In genomic region chr14:92109490-92109889, GRCh38 we compare ENCODE assay signal across 2 cellular contexts.
TF ChIP-seq lines count a peak whose summit lies in the region.

No MANE protein-coding gene starts in this region.

TF ChIP-seq in GM23338, 12 proteins besides CTCF, POLR2A, EP300 and RAD21:
- TF ChIP-seq ZNF331 (CRISPR knock-in tag; IDR thresholded peaks at IDR 0.05; ENCODE audit: low read depth) (no peak), JUNB (IDR thresholded peaks at IDR 0.05; ENCODE audit: unreplicated experiment) (no peak), EZH2phosphoT487 (IDR thresholded peaks at IDR 0.05; ENCODE audit: unreplicated experiment) (no peak), EZH2 (IDR thresholded peaks at IDR 0.05; ENCODE audit: low read depth, unreplicated experiment) (no peak), ZNF114 (CRISPR knock-in tag; IDR thresholded peaks at IDR 0.05) (no peak), NANOG (IDR thresholded peaks at IDR 0.05; ENCODE audit: borderline replicate concordance) (no peak), POLR2AphosphoS5 (IDR thresholded peaks at IDR 0.05; ENCODE audit: low read depth) (no peak), CREB1 (CRISPR knock-in tag; IDR thresholded peaks at IDR 0.05; ENCODE audit: low read depth) (no peak), STAT1 (IDR thresholded peaks at IDR 0.05; ENCODE audit: unreplicated experiment) (no peak)
- TF ChIP-seq, protein P1, sequence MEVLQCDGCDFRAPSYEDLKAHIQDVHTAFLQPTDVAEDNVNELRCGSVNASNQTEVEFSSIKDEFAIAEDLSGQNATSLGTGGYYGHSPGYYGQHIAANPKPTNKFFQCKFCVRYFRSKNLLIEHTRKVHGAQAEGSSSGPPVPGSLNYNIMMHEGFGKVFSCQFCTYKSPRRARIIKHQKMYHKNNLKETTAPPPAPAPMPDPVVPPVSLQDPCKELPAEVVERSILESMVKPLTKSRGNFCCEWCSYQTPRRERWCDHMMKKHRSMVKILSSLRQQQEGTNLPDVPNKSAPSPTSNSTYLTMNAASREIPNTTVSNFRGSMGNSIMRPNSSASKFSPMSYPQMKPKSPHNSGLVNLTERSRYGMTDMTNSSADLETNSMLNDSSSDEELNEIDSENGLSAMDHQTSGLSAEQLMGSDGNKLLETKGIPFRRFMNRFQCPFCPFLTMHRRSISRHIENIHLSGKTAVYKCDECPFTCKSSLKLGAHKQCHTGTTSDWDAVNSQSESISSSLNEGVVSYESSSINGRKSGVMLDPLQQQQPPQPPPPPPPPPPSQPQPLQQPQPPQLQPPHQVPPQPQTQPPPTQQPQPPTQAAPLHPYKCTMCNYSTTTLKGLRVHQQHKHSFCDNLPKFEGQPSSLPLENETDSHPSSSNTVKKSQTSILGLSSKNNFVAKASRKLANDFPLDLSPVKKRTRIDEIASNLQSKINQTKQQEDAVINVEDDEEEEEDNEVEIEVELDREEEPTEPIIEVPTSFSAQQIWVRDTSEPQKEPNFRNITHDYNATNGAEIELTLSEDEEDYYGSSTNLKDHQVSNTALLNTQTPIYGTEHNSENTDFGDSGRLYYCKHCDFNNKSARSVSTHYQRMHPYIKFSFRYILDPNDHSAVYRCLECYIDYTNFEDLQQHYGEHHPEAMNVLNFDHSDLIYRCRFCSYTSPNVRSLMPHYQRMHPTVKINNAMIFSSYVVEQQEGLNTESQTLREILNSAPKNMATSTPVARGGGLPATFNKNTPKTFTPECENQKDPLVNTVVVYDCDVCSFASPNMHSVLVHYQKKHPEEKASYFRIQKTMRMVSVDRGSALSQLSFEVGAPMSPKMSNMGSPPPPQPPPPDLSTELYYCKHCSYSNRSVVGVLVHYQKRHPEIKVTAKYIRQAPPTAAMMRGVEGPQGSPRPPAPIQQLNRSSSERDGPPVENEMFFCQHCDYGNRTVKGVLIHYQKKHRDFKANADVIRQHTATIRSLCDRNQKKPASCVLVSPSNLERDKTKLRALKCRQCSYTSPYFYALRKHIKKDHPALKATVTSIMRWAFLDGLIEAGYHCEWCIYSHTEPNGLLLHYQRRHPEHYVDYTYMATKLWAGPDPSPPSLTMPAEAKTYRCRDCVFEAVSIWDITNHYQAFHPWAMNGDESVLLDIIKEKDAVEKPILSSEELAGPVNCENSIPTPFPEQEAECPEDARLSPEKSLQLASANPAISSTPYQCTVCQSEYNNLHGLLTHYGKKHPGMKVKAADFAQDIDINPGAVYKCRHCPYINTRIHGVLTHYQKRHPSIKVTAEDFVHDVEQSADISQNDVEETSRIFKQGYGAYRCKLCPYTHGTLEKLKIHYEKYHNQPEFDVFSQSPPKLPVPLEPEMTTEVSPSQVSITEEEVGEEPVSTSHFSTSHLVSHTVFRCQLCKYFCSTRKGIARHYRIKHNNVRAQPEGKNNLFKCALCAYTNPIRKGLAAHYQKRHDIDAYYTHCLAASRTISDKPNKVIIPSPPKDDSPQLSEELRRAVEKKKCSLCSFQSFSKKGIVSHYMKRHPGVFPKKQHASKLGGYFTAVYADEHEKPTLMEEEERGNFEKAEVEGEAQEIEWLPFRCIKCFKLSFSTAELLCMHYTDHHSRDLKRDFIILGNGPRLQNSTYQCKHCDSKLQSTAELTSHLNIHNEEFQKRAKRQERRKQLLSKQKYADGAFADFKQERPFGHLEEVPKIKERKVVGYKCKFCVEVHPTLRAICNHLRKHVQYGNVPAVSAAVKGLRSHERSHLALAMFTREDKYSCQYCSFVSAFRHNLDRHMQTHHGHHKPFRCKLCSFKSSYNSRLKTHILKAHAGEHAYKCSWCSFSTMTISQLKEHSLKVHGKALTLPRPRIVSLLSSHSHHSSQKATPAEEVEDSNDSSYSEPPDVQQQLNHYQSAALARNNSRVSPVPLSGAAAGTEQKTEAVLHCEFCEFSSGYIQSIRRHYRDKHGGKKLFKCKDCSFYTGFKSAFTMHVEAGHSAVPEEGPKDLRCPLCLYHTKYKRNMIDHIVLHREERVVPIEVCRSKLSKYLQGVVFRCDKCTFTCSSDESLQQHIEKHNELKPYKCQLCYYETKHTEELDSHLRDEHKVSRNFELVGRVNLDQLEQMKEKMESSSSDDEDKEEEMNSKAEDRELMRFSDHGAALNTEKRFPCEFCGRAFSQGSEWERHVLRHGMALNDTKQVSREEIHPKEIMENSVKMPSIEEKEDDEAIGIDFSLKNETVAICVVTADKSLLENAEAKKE (CRISPR knock-in tag; IDR thresholded peaks at IDR 0.05): no peak
- TF ChIP-seq, protein P2, sequence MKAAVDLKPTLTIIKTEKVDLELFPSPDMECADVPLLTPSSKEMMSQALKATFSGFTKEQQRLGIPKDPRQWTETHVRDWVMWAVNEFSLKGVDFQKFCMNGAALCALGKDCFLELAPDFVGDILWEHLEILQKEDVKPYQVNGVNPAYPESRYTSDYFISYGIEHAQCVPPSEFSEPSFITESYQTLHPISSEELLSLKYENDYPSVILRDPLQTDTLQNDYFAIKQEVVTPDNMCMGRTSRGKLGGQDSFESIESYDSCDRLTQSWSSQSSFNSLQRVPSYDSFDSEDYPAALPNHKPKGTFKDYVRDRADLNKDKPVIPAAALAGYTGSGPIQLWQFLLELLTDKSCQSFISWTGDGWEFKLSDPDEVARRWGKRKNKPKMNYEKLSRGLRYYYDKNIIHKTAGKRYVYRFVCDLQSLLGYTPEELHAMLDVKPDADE (IDR thresholded peaks at IDR 0.05): no peak
- TF ChIP-seq, protein P3, sequence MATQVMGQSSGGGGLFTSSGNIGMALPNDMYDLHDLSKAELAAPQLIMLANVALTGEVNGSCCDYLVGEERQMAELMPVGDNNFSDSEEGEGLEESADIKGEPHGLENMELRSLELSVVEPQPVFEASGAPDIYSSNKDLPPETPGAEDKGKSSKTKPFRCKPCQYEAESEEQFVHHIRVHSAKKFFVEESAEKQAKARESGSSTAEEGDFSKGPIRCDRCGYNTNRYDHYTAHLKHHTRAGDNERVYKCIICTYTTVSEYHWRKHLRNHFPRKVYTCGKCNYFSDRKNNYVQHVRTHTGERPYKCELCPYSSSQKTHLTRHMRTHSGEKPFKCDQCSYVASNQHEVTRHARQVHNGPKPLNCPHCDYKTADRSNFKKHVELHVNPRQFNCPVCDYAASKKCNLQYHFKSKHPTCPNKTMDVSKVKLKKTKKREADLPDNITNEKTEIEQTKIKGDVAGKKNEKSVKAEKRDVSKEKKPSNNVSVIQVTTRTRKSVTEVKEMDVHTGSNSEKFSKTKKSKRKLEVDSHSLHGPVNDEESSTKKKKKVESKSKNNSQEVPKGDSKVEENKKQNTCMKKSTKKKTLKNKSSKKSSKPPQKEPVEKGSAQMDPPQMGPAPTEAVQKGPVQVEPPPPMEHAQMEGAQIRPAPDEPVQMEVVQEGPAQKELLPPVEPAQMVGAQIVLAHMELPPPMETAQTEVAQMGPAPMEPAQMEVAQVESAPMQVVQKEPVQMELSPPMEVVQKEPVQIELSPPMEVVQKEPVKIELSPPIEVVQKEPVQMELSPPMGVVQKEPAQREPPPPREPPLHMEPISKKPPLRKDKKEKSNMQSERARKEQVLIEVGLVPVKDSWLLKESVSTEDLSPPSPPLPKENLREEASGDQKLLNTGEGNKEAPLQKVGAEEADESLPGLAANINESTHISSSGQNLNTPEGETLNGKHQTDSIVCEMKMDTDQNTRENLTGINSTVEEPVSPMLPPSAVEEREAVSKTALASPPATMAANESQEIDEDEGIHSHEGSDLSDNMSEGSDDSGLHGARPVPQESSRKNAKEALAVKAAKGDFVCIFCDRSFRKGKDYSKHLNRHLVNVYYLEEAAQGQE (IDR thresholded peaks at IDR 0.05; ENCODE audit: unreplicated experiment): no peak

TF ChIP-seq in K562, 482 proteins besides CTCF, POLR2A, EP300 and RAD21:
- TF ChIP-seq ZNF175 (CRISPR knock-in tag; IDR thresholded peaks at IDR 0.05; ENCODE audit: low read depth) (0 out of 2 replicates have a peak, but pooled peaks have one; percentile 33), RFX1 (IDR thresholded peaks at IDR 0.05) (peak; percentile 66), NR2C1 (IDR thresholded peaks at IDR 0.05) (no peak), NR2C1 (tag; IDR thresholded peaks at IDR 0.05) (no peak), RBM22 (IDR thresholded peaks at IDR 0.05; ENCODE audit: low read depth, low read length, poor library complexity, severe bottlenecking) (no peak)
